In genomic region chr14:105248368-105249174, GRCh38 we compare ENCODE assay signal across 8 cellular contexts. TPM values are rescaled to one million over a fixed set of nuclear protein-coding genes. Genes with fewer than 3 reads are reported as not detected.
DNase-seq lines count a peak whose midpoint lies in the region; ATAC-seq and TF ChIP-seq lines count a peak whose summit lies in the region.

Gene BTBD6 (plus strand): TSS chr14:105248533. CDS start chr14:105248712, 179 bp downstream.

- peaks cover 55 to 96% (median 87%) of the 10 kb centered on the region in 11 experiments; a peak in 21 of 22 replicates for H4K20me1 ChIP-seq in BLaER1 treated with 17β-estradiol and CSF1 and Interleukin-3, amounts not matched to agents 10 nM and 100 nM

- H3K9me3 Mint-ChIP-seq in endodermal cell: no peaks in the 10 kb centered on the region

- H3K4me1 ChIP-seq in BLaER1 treated with 17β-estradiol and CSF1 and Interleukin-3, amounts not matched to agents 10 nM and 100 nM: peaks cover 29 to 84% (median 74%) of the 10 kb centered on the region in 10 experiments
- H3K4me1 ChIP-seq in endodermal cell (ENCODE audit: control insufficient read depth, insufficient read depth, low read length) (peaks cover 3% of the 10 kb centered on the region), mesodermal cell (ENCODE audit: control insufficient read depth, insufficient read depth, low read length, poor library complexity, severe bottlenecking) (no peaks in the 10 kb centered on the region)

- H3K36me3 ChIP-seq in BLaER1 treated with 17β-estradiol and CSF1 and Interleukin-3, amounts not matched to agents 10 nM and 100 nM: peaks cover 30 to 54% (median 38%) of the 10 kb centered on the region in 11 experiments
- H3K36me3 ChIP-seq in endodermal cell (ENCODE audit: control insufficient read depth, insufficient read depth, low read length): peaks cover 22% of the 10 kb centered on the region
- H3K36me3 ChIP-seq in mesodermal cell (ENCODE audit: control insufficient read depth, insufficient read depth, low read length): peaks cover 50% of the 10 kb centered on the region

- H3K9ac ChIP-seq in BLaER1 treated with 17β-estradiol and CSF1 and Interleukin-3, amounts not matched to agents 10 nM and 100 nM: peak within 1 kb of the TSS; percentile 80 to 90 (median 84)
- H3K9ac ChIP-seq in endodermal cell (ENCODE audit: extremely low read depth, low read length, poor library complexity, severe bottlenecking): peak within 1 kb of the TSS; percentile 49

- H3K27ac ChIP-seq in BLaER1 treated with 17β-estradiol and CSF1 and Interleukin-3, amounts not matched to agents 10 nM and 100 nM: peak within 1 kb of the TSS; percentile 64 to 84 (median 80); a peak in 21 of 22 replicates
- H3K27ac ChIP-seq in endodermal cell (ENCODE audit: low read depth, low read length) (no peak within 1 kb of the TSS), mesodermal cell (ENCODE audit: low read depth, low read length, severe bottlenecking) (peak within 1 kb of the TSS; percentile 62)

- H3K27ac Mint-ChIP-seq in endodermal cell: peak within 1 kb of the TSS; percentile 75

- no peaks in the 10 kb centered on the region for H3K9me3 ChIP-seq in BLaER1 treated with 17β-estradiol and CSF1 and Interleukin-3, amounts not matched to agents 10 nM and 100 nM (replicated peaks in 1 of 11)
- H3K9me3 ChIP-seq in endodermal cell (ENCODE audit: control insufficient read depth, low read length) (no peaks in the 10 kb centered on the region), mesodermal cell (ENCODE audit: control insufficient read depth, low read length) (no peaks in the 10 kb centered on the region)

- peak within 1 kb of the TSS; percentile 66 for H3K4me3 Mint-ChIP-seq in endodermal cell

- H3K27me3 Mint-ChIP-seq in endodermal cell (ENCODE audit: insufficient read depth): no peaks in the 10 kb centered on the region

- H3K27me3 ChIP-seq in BLaER1 treated with 17β-estradiol and CSF1 and Interleukin-3, amounts not matched to agents 10 nM and 100 nM: peaks cover 0 to 42% (median 0%) of the 10 kb centered on the region in 11 experiments; a peak in 5 of 22 replicates
- H3K27me3 ChIP-seq in endodermal cell (ENCODE audit: control insufficient read depth, insufficient read depth, low read length, poor library complexity, severe bottlenecking): no peaks in the 10 kb centered on the region

- DNase-seq in GM19238 (ENCODE audit: insufficient read length, low spot score) (peak; percentile 97), NCI-H774 (lab: John Stamatoyannopoulos, UW) (peak; percentile 81), endodermal cell (peak; percentile 93)
- DNase-seq in activated CD8-positive, alpha-beta memory T cell treated with anti-CD3 and anti-CD28 coated beads for 48 hours (ENCODE audit: low read depth in 2 of 3, low spot score in 2 of 3): peak; percentile 65 to 76 (median 76)
- peak; percentile 68 to 78 for DNase-seq in stimulated activated CD8-positive, alpha-beta memory T cell treated with anti-CD3 and anti-CD28 coated beads, Interleukin-15, amount 100 ng/mL, for 4 hours (ENCODE audit: low read depth in 2 of 2)

- H3K4me1 Mint-ChIP-seq in endodermal cell: peaks cover 3% of the 10 kb centered on the region

- H3K4me2 ChIP-seq in BLaER1 treated with 17β-estradiol and CSF1 and Interleukin-3, amounts not matched to agents 10 nM and 100 nM: peak within 1 kb of the TSS; percentile 94 to 99 (median 97)

- ATAC-seq in HG03432 (IDR thresholded peaks at IDR 0.05; ENCODE audit: unreplicated experiment): peak; percentile 94

- H3K4me3 ChIP-seq in BLaER1 treated with 17β-estradiol and CSF1 and Interleukin-3, amounts not matched to agents 10 nM and 100 nM: peak within 1 kb of the TSS; percentile 71 to 80 (median 77)
- H3K4me3 ChIP-seq in endodermal cell (ENCODE audit: low read length): peak within 1 kb of the TSS; percentile 84
- peak within 1 kb of the TSS; percentile 49 for H3K4me3 ChIP-seq in mesodermal cell (ENCODE audit: extremely low read depth, insufficient read depth, low read length, poor library complexity, severe bottlenecking)

- WGBS in endodermal cell (ENCODE audit: insufficient coverage in 1 of 2, insufficient read length in 1 of 2), 2 experiments: 1 to 6% methylated on average over 12 to 129 of the region's 129 CpGs
- WGBS in mesodermal cell (ENCODE audit: insufficient coverage in 2 of 2), 2 experiments: 1% methylated on average over 74 to 98 of the region's 129 CpGs

- peaks cover 41% of the 10 kb centered on the region for H3K36me3 Mint-ChIP-seq in endodermal cell (ENCODE audit: low read depth)

- TF ChIP-seq CTCF in endodermal cell (conservative IDR thresholded peaks at IDR 0.05): no peak

RNA-seq across cellular contexts. Expression of gene BTBD6, which starts in this region (rescaled TPM):
- 10 to 100 TPM; 21.8 to 26.9 TPM for total RNA-seq in endodermal cell
- polyA plus RNA-seq in endodermal cell (2013, experiment 1 of 2): 29.0 TPM
- polyA plus RNA-seq in endodermal cell (2013, experiment 2 of 2): 27.7 TPM
- 19.2 TPM for polyA plus RNA-seq in mesodermal cell (2013, experiment 1 of 2)
- polyA plus RNA-seq in mesodermal cell (2013, experiment 2 of 2): 17.3 TPM
